8 cellular contexts compared by ENCODE assay signal in genomic region chr1:157193702-157194391, GRCh38. TPM values are rescaled to one million over a fixed set of nuclear protein-coding genes. Genes with fewer than 3 reads are reported as not detected.
DNase-seq lines count a peak whose midpoint lies in the region; ATAC-seq and TF ChIP-seq lines count a peak whose summit lies in the region.

No MANE protein-coding gene starts in this region.

- ATAC-seq in activated T-cell treated with anti-CD3 and anti-CD28 coated beads, Interleukin-2, amount 50 U/mL, for 72 hours (replicated peaks in 1 of 2): peak; percentile 41 to 51
- ATAC-seq in GM19397 (IDR thresholded peaks at IDR 0.05; ENCODE audit: unreplicated experiment) (no peak), GM18909 (IDR thresholded peaks at IDR 0.05; ENCODE audit: poor library complexity, unreplicated experiment) (no peak)

- no peak overlapping the region for H3K4me3 Mint-ChIP-seq in activated T-cell treated with anti-CD3 and anti-CD28 coated beads, Interleukin-2, amount 50 U/mL, for 72 hours
- no peak overlapping the region for H3K4me3 Mint-ChIP-seq in glutamatergic neuron (ENCODE audit: unreplicated experiment)

- DNase-seq in DMS53 (lab: John Stamatoyannopoulos, UW) (peak; percentile 91), OCI-LY7 (ENCODE audit: low spot score) (peak; percentile 62), glutamatergic neuron (peak; percentile 90), retinal pigment epithelial cell (ENCODE audit: low read depth) (no peak)
- peak; percentile 40 for DNase-seq in Jurkat, Clone E6-1 (ENCODE audit: low read depth, low spot score)
- peak; percentile 61 to 68 for DNase-seq in activated T-cell treated with anti-CD3 and anti-CD28 coated beads, Interleukin-2, amount 50 U/mL, for 72 hours

- CTCF ChIA-PET in OCI-LY7 (lab: Charles Lee; ENCODE audit: unreplicated experiment): no interaction called here

- no peaks in the 10 kb centered on the region for H3K4me1 ChIP-seq in OCI-LY7 (ENCODE audit: insufficient read depth, low read length, poor library complexity, severe bottlenecking)

- no peak overlapping the region for H3K4me3 ChIP-seq in Jurkat, Clone E6-1 (ENCODE audit: low read length)
- no peak overlapping the region for H3K4me3 ChIP-seq in OCI-LY7 (ENCODE audit: low read depth, low read length, poor library complexity, severe bottlenecking)
- no peak overlapping the region for H3K4me3 ChIP-seq in retinal pigment epithelial cell (ENCODE audit: low read length)

- H3K9me3 ChIP-seq in OCI-LY7 (ENCODE audit: low read length): no peaks in the 10 kb centered on the region

- no peaks in the 10 kb centered on the region for H3K79me2 ChIP-seq in OCI-LY7 (ENCODE audit: insufficient read depth, low read depth, low read length)

- no peaks in the 10 kb centered on the region for H3K36me3 Mint-ChIP-seq in activated T-cell treated with anti-CD3 and anti-CD28 coated beads, Interleukin-2, amount 50 U/mL, for 72 hours (ENCODE audit: insufficient read depth in 2 of 2)
- H3K36me3 Mint-ChIP-seq in glutamatergic neuron (ENCODE audit: unreplicated experiment): peaks cover 2% of the 10 kb centered on the region

- no peak overlapping the region for H3K27ac ChIP-seq in OCI-LY7 (ENCODE audit: low read depth, low read length, poor library complexity, severe bottlenecking)

- no peaks in the 10 kb centered on the region for H3K9me3 Mint-ChIP-seq in activated T-cell treated with anti-CD3 and anti-CD28 coated beads, Interleukin-2, amount 50 U/mL, for 72 hours
- H3K9me3 Mint-ChIP-seq in glutamatergic neuron (ENCODE audit: unreplicated experiment): peaks cover under 1% of the 10 kb centered on the region

- intact Hi-C loops in OCI-LY7 (cut with micrococcal nuclease; ENCODE audit: unreplicated experiment): loop anchor here (2.0 to 10.0 kb wide), 2 partner anchors 171 to 295 kb away; no protein-coding TSS in a partner anchor

- TF ChIP-seq CTCF in OCI-LY7 (conservative IDR thresholded peaks at IDR 0.05; ENCODE audit: low read length) (peak; percentile 97), glutamatergic neuron (IDR thresholded peaks at IDR 0.05; ENCODE audit: partially characterized antibody, unreplicated experiment) (peak; percentile 81), retinal pigment epithelial cell (conservative IDR thresholded peaks at IDR 0.05; ENCODE audit: low read depth, low read length) (peak; percentile 83)

- no peaks in the 10 kb centered on the region for H3K36me3 ChIP-seq in OCI-LY7 (ENCODE audit: insufficient read depth, low read length)

- no peak overlapping the region for H3K4me2 ChIP-seq in OCI-LY7 (ENCODE audit: low read length)

- peaks cover 36% of the 10 kb centered on the region for H3K27me3 Mint-ChIP-seq in activated T-cell treated with anti-CD3 and anti-CD28 coated beads, Interleukin-2, amount 50 U/mL, for 72 hours (ENCODE audit: low read depth)
- no peaks in the 10 kb centered on the region for H3K27me3 Mint-ChIP-seq in glutamatergic neuron (ENCODE audit: unreplicated experiment)

- H3K27ac Mint-ChIP-seq in activated T-cell treated with anti-CD3 and anti-CD28 coated beads, Interleukin-2, amount 50 U/mL, for 72 hours: no peak overlapping the region
- no peak overlapping the region for H3K27ac Mint-ChIP-seq in glutamatergic neuron (ENCODE audit: unreplicated experiment)

- no peaks in the 10 kb centered on the region for H3K9me2 ChIP-seq in OCI-LY7 (ENCODE audit: insufficient read depth, low read length)

- POLR2A ChIA-PET in OCI-LY7 (lab: Charles Lee): no interaction called here

- BruUV-seq in OCI-LY7 (replicated peaks; lab: Mats Ljungman, UMichigan): no TSS peak

- no peak overlapping the region for H2AFZ ChIP-seq in OCI-LY7 (ENCODE audit: low read length)

- no peaks in the 10 kb centered on the region for H4K20me1 ChIP-seq in OCI-LY7 (ENCODE audit: insufficient read depth, low read length)

- peaks cover 7% of the 10 kb centered on the region for H3K4me1 Mint-ChIP-seq in activated T-cell treated with anti-CD3 and anti-CD28 coated beads, Interleukin-2, amount 50 U/mL, for 72 hours (ENCODE audit: low read depth)
- H3K4me1 Mint-ChIP-seq in glutamatergic neuron (ENCODE audit: low read depth, unreplicated experiment): peaks cover 4% of the 10 kb centered on the region

RNA-seq across cellular contexts. Expression of gene ETV3, which starts 55.7 kb away (rescaled TPM):
- polyA plus RNA-seq in Jurkat, Clone E6-1 (2012; ENCODE audit: insufficient read depth, insufficient read length): 8.1 TPM
- total RNA-seq in OCI-LY7 (2014; rRNA removed; shearing (Covaris generic)): 11.1 and 12.0 TPM in 2 replicates
- total RNA-seq in OCI-LY7 (2022): 18.3 and 20.4 TPM in 2 replicates
- 10 to 100 TPM; 33.5 to 48.7 TPM for total RNA-seq in activated T-cell treated with anti-CD3 and anti-CD28 coated beads, Interleukin-2, amount 50 U/mL, for 72 hours
- total RNA-seq in glutamatergic neuron (ENCODE audit: unreplicated experiment): 39.0 TPM

Comparison
In these comparisons a context has a peak if more than half of its experiments do, and no peak if none do; other contexts are left out.
1. ATAC-seq: peak in activated T-cell treated with anti-CD3 and anti-CD28 coated beads, Interleukin-2, amount 50 U/mL, for 72 hours (2 of 2); none in GM19397 (single experiment) and GM18909 (single experiment).
2. Peak in every context shown above with its lines, with median percentiles within 50 percentile points of each other: CTCF ChIP-seq.